In genomic region chr9:136481558-136481957, GRCh38 we compare ENCODE assay signal across 9 cellular contexts. TPM values are rescaled to one million over a fixed set of nuclear protein-coding genes. Genes with fewer than 3 reads are reported as not detected.
DNase-seq lines count a peak whose midpoint lies in the region; ATAC-seq, FAIRE-seq and TF ChIP-seq lines count a peak whose summit lies in the region.
"Had no signal": no experiment of that assay in that cellular context is flagged by ENCODE, and none has a peak within 500 bp of the region (broad histone marks: within the 10 kb centered on the region; RNA-seq: fewer than 3 reads in every experiment).

No MANE protein-coding gene starts in this region.

- no peaks in the 10 kb centered on the region for H3K9me3 Mint-ChIP-seq in activated naive CD4-positive, alpha-beta T cell treated with anti-CD3 and anti-CD28 coated beads for 36 hours
- H3K9me3 Mint-ChIP-seq in activated naive CD8-positive, alpha-beta T cell treated with anti-CD3 and anti-CD28 coated beads, Interleukin-2, amount 10 ng/mL, durations not matched to agents 7 days and 5 days, result no peaks in the 10 kb centered on the region

- CTCF ChIA-PET in activated naive CD4-positive, alpha-beta T cell treated with anti-CD3 and anti-CD28 coated beads for 36 hours (lab: Charles Lee), result no interaction called here
- CTCF ChIA-PET in HepG2 (lab: Yijun Ruan, JAX; ENCODE audit: low intra/inter-chr PET ratio, low total read pairs), result no interaction called here

- ATAC-seq in activated naive CD8-positive, alpha-beta T cell treated with anti-CD3 and anti-CD28 coated beads, Interleukin-2, amount 10 ng/mL, durations not matched to agents 7 days and 5 days (ENCODE audit: low read depth), result peak; percentile 3
- ATAC-seq in HepG2, result no peak
- no peak for ATAC-seq in left colon
- no peak for ATAC-seq in HG03097 (IDR thresholded peaks at IDR 0.05; ENCODE audit: low FRiP score, unreplicated experiment)

- TF ChIP-seq CTCF in HepG2 (CRISPR knock-in tag; IDR thresholded peaks at IDR 0.05), result no peak
- TF ChIP-seq CTCF in transverse colon (IDR thresholded peaks at IDR 0.05), result no peak

- H3K36me3 Mint-ChIP-seq in activated naive CD4-positive, alpha-beta T cell treated with anti-CD3 and anti-CD28 coated beads for 36 hours (ENCODE audit: low read depth), result peaks cover 21% of the 10 kb centered on the region
- peaks cover 3% of the 10 kb centered on the region for H3K36me3 Mint-ChIP-seq in activated naive CD8-positive, alpha-beta T cell treated with anti-CD3 and anti-CD28 coated beads, Interleukin-2, amount 10 ng/mL, durations not matched to agents 7 days and 5 days

- intact Hi-C loops in activated naive CD4-positive, alpha-beta T cell treated with anti-CD3 and anti-CD28 coated beads for 36 hours (cut with micrococcal nuclease), result loop anchor here (5.0 to 10.0 kb wide), 2 partner anchors 574 to 763 kb away; partner anchors contain the start of genes CAMSAP1 and TUBB4B
- intact Hi-C loops in HepG2 (cut with micrococcal nuclease; ENCODE audit: unreplicated experiment) (no loop called here), transverse colon (cut with DNase I; ENCODE audit: low total_unique reads) (no loop called here), left colon (cut with DNase I, micrococcal nuclease) (no loop called here)

- DNase-seq in activated naive CD4-positive, alpha-beta T cell treated with anti-CD3 and anti-CD28 coated beads for 36 hours, result no peak
- no peak for DNase-seq in activated naive CD4-positive, alpha-beta T cell treated with Interleukin-2 at 50 U/mL for 16 hours
- no peak for DNase-seq in activated naive CD8-positive, alpha-beta T cell treated with anti-CD3 and anti-CD28 coated beads, Interleukin-2, amount 10 ng/mL, durations not matched to agents 7 days and 5 days
- DNase-seq in HepG2 (ENCODE audit: low spot score) (no peak), transverse colon (no peak), D341Med (ENCODE audit: low spot score) (no peak), left colon (no peak)
- DNase-seq: occipital lobe had no signal

- TF ChIP-seq POLR2A in HepG2 (IDR thresholded peaks at IDR 0.05; ENCODE audit: insufficient read depth in 1 of 2, low read depth in 2 of 2, low read length in 2 of 2) (0 out of 4 replicates have a peak, but pooled peaks of 1 of the 2 experiments have one; percentile 20), transverse colon (IDR thresholded peaks at IDR 0.05) (no peak)

- H3K79me2 ChIP-seq in HepG2 (ENCODE audit: insufficient read depth, low read length), result peaks cover 44% of the 10 kb centered on the region

- no peak overlapping the region for H2AFZ ChIP-seq in HepG2 (ENCODE audit: low read length)

- FAIRE-seq in HepG2 (lab: Jason Lieb, UNC), result peak; percentile 8

- no peak for TF ChIP-seq RAD21 in HepG2 (CRISPR knock-in tag; IDR thresholded peaks at IDR 0.05)

- H3K4me1 Mint-ChIP-seq in activated naive CD4-positive, alpha-beta T cell treated with anti-CD3 and anti-CD28 coated beads for 36 hours (ENCODE audit: low read depth), result peaks cover 38% of the 10 kb centered on the region
- H3K4me1 Mint-ChIP-seq in activated naive CD8-positive, alpha-beta T cell treated with anti-CD3 and anti-CD28 coated beads, Interleukin-2, amount 10 ng/mL, durations not matched to agents 7 days and 5 days, result peaks cover 25% of the 10 kb centered on the region

- H3K27me3 Mint-ChIP-seq in activated naive CD4-positive, alpha-beta T cell treated with anti-CD3 and anti-CD28 coated beads for 36 hours (ENCODE audit: low read depth), result no peaks in the 10 kb centered on the region
- H3K27me3 Mint-ChIP-seq in activated naive CD8-positive, alpha-beta T cell treated with anti-CD3 and anti-CD28 coated beads, Interleukin-2, amount 10 ng/mL, durations not matched to agents 7 days and 5 days, result no peaks in the 10 kb centered on the region

- no TSS peak for BruUV-seq in HepG2 (replicated peaks; lab: Mats Ljungman, UMichigan)

- H3K4me3 Mint-ChIP-seq in activated naive CD4-positive, alpha-beta T cell treated with anti-CD3 and anti-CD28 coated beads for 36 hours, result peak overlapping the region; percentile 99
- H3K4me3 Mint-ChIP-seq in activated naive CD8-positive, alpha-beta T cell treated with anti-CD3 and anti-CD28 coated beads, Interleukin-2, amount 10 ng/mL, durations not matched to agents 7 days and 5 days, result peak overlapping the region; percentile 82

- POLR2A ChIA-PET in activated naive CD8-positive, alpha-beta T cell treated with anti-CD3 and anti-CD28 coated beads, Interleukin-2, amount 10 ng/mL, durations not matched to agents 7 days and 5 days (lab: Charles Lee), result no interaction called here
- POLR2A ChIA-PET in HepG2 (lab: Yijun Ruan, JAX), result no interaction called here

- H3K4me3 ChIP-seq in HepG2 (replicated peaks in 1 of 3; ENCODE audit: insufficient read depth in 1 of 3, low read depth in 2 of 3, low read length in 3 of 3) (peak overlapping the region; percentile 74 to 98 (median 87)), transverse colon (peak overlapping the region in 3 of 4 donors; percentile 80 to 89 (median 86))

- H3K4me1 ChIP-seq in HepG2 (ENCODE audit: insufficient read depth, low read length) (peaks cover 42% of the 10 kb centered on the region), transverse colon (peaks cover 20 to 28% (median 21%) of the 10 kb centered on the region in 4 donors)

- peaks cover 1 to 6% of the 10 kb centered on the region in 2 experiments; a peak in 2 of 5 replicates for H3K27me3 ChIP-seq in HepG2 (ENCODE audit: control insufficient read depth in 1 of 2, insufficient read depth in 2 of 2, low read length in 2 of 2)
- H3K27me3 ChIP-seq in transverse colon, result no peaks in the 10 kb centered on the region

- H3K27ac Mint-ChIP-seq in activated naive CD4-positive, alpha-beta T cell treated with anti-CD3 and anti-CD28 coated beads for 36 hours, result peak overlapping the region; percentile 93
- peak overlapping the region; percentile 87 for H3K27ac Mint-ChIP-seq in activated naive CD8-positive, alpha-beta T cell treated with anti-CD3 and anti-CD28 coated beads, Interleukin-2, amount 10 ng/mL, durations not matched to agents 7 days and 5 days

- TF ChIP-seq EP300 in HepG2 (IDR thresholded peaks at IDR 0.05; ENCODE audit: low read depth in 2 of 2, low read length in 2 of 2) (no peak), HepG2 (CRISPR knock-in tag; IDR thresholded peaks at IDR 0.05; ENCODE audit: borderline replicate concordance) (no peak), transverse colon (IDR thresholded peaks at IDR 0.05; ENCODE audit: low read depth) (no peak)

- peak overlapping the region; percentile 94 for H3K4me2 ChIP-seq in HepG2 (ENCODE audit: low read depth, low read length)

- 23% methylated on average over 5 of the region's 5 CpGs for WGBS in HepG2 (ENCODE audit: low lambda C conversion rate)
- 35 to 46% methylated on average over 5 of the region's 5 CpGs for WGBS in transverse colon (ENCODE audit: low coverage in 1 of 2), 2 donors

- H3K36me3 ChIP-seq in HepG2 (replicated peaks in 1 of 2; ENCODE audit: control insufficient read depth in 1 of 2, insufficient read depth in 2 of 2, low read length in 2 of 2) (peaks cover 12 to 31% of the 10 kb centered on the region in 2 experiments; a peak in 4 of 5 replicates), transverse colon (peaks cover 0 to 14% (median 4%) of the 10 kb centered on the region in 4 donors)

- H3K9me3 ChIP-seq in HepG2 (ENCODE audit: low read length), result no peaks in the 10 kb centered on the region
- H3K9me3 ChIP-seq in transverse colon, result no peaks in the 10 kb centered on the region

- in situ Hi-C loops in HepG2 (cut with HindIII; ENCODE audit: extremely low pct_ligation_motif_present, low pct_unique_long_range_greater_than_20kb), result no loop called here
- in situ Hi-C loops in transverse colon (cut with MboI; ENCODE audit: low pct_ligation_motif_present in 1 of 4, low pct_unique_long_range_greater_than_20kb in 1 of 4, low sequenced_read_pairs in 3 of 4), result loop anchor here in 1 of 4 donors (10.0 kb wide), 1 partner anchor 153 kb away; no protein-coding TSS in a partner anchor

- H3K9ac ChIP-seq in HepG2 (ENCODE audit: insufficient read depth, low read depth, low read length), result peak overlapping the region; percentile 99

- peak overlapping the region; percentile 92 for H3K27ac ChIP-seq in HepG2 (ENCODE audit: extremely low read length, insufficient read depth, low read length)
- H3K27ac ChIP-seq in transverse colon, result peak overlapping the region; percentile 97 to 100 (median 100)

- H4K20me1 ChIP-seq in HepG2 (ENCODE audit: insufficient read depth, low read length), result peaks cover 47% of the 10 kb centered on the region

RNA-seq across cellular contexts. Expression of gene SEC16A, which starts 1.3 kb away (rescaled TPM):
- total RNA-seq in activated naive CD4-positive, alpha-beta T cell treated with anti-CD3 and anti-CD28 coated beads for 36 hours, result 10 to 100 TPM; 44.1 to 47.3 TPM
- total RNA-seq in activated naive CD8-positive, alpha-beta T cell treated with anti-CD3 and anti-CD28 coated beads, Interleukin-2, amount 10 ng/mL, durations not matched to agents 7 days and 5 days, result 10 to 100 TPM; 88.0 to 90.2 TPM
- total RNA-seq in HepG2 (2016; rRNA removed; fragmentation: Illumina TruSeq; extraction: Trizol) (15.9 and 27.7 TPM in 2 replicates), transverse colon (10 to 100 TPM; 54.1 to 75.9 (median 65.8) TPM), left colon (10 to 100 TPM; 64.2 to 82.4 TPM)
- 3.9 TPM in 2 replicates for total RNA-seq in HepG2 (2016; cell fraction: cytosol; rRNA removed; fragmentation: Illumina TruSeq; extraction: Trizol; ENCODE audit: low read depth)
- total RNA-seq in HepG2 (2016; cell fraction: insoluble cytoplasmic fraction; rRNA removed; fragmentation: Illumina TruSeq; extraction: Trizol), result 15.7 and 21.0 TPM in 2 replicates
- total RNA-seq in HepG2 (2016; cell fraction: membrane; rRNA removed; fragmentation: Illumina TruSeq; extraction: Trizol), result 12.2 and 12.3 TPM in 2 replicates
- 25.4 and 28.9 TPM in 2 replicates for total RNA-seq in HepG2 (2016; cell fraction: nucleus; rRNA removed; fragmentation: Illumina TruSeq; extraction: Trizol)
- 17.9 and 18.9 TPM in 2 replicates for polyA plus RNA-seq in HepG2 (2011; rRNA removed)
- 12.7 and 13.2 TPM in 2 replicates for polyA plus RNA-seq in HepG2 (2011; cell fraction: cytosol; rRNA removed)
- 71.0 and 81.7 TPM in 2 replicates for polyA plus RNA-seq in HepG2 (2011; cell fraction: nucleus; rRNA removed)
- 26.1 and 28.5 TPM in 2 replicates for polyA plus RNA-seq in HepG2 (2012)
- polyA plus RNA-seq in HepG2 (2016; cell fraction: cytosol; fragmentation: Illumina TruSeq; extraction: Trizol; ENCODE audit: low read depth), result 2.6 and 3.4 TPM in 2 replicates
- polyA plus RNA-seq in HepG2 (2016; cell fraction: insoluble cytoplasmic fraction; fragmentation: Illumina TruSeq; extraction: Trizol; ENCODE audit: low read depth), result 29.5 and 38.6 TPM in 2 replicates
- 7.1 and 8.4 TPM in 2 replicates for polyA plus RNA-seq in HepG2 (2016; cell fraction: membrane; fragmentation: Illumina TruSeq; extraction: Trizol; ENCODE audit: low read depth)
- 72.9 and 74.4 TPM in 2 replicates for polyA plus RNA-seq in HepG2 (2016; cell fraction: nucleus; fragmentation: Illumina TruSeq; extraction: Trizol; ENCODE audit: insufficient read depth, low read depth)
- polyA minus RNA-seq in HepG2 (2011; rRNA and poly(A)+ RNA removed; ENCODE audit: low replicate concordance), result 29.0 and 33.5 TPM in 2 replicates
- polyA minus RNA-seq in HepG2 (2011; cell fraction: cytosol; rRNA and poly(A)+ RNA removed), result 27.1 and 28.7 TPM in 2 replicates
- 24.8 and 24.9 TPM in 2 replicates for polyA minus RNA-seq in HepG2 (2011; cell fraction: nucleus; rRNA and poly(A)+ RNA removed)

RNA-seq across cellular contexts. Expression of gene INPP5E, which starts 41.9 kb away (rescaled TPM):
- total RNA-seq in activated naive CD4-positive, alpha-beta T cell treated with anti-CD3 and anti-CD28 coated beads for 36 hours, result 10 to 100 TPM; 13.9 to 14.8 TPM
- 10 to 100 TPM; 22.8 to 23.0 TPM for total RNA-seq in activated naive CD8-positive, alpha-beta T cell treated with anti-CD3 and anti-CD28 coated beads, Interleukin-2, amount 10 ng/mL, durations not matched to agents 7 days and 5 days
- total RNA-seq in HepG2 (2016; rRNA removed; fragmentation: Illumina TruSeq; extraction: Trizol) (3.0 and 5.5 TPM in 2 replicates), transverse colon (10 to 100 TPM; 12.5 to 57.5 (median 18.3) TPM), left colon (10 to 100 TPM; 10.5 to 11.0 TPM)
- total RNA-seq in HepG2 (2016; cell fraction: cytosol; rRNA removed; fragmentation: Illumina TruSeq; extraction: Trizol; ENCODE audit: low read depth), result 0.91 and 1.3 TPM in 2 replicates
- 2.7 and 5.4 TPM in 2 replicates for total RNA-seq in HepG2 (2016; cell fraction: insoluble cytoplasmic fraction; rRNA removed; fragmentation: Illumina TruSeq; extraction: Trizol)
- 3.3 and 3.4 TPM in 2 replicates for total RNA-seq in HepG2 (2016; cell fraction: membrane; rRNA removed; fragmentation: Illumina TruSeq; extraction: Trizol)
- total RNA-seq in HepG2 (2016; cell fraction: nucleus; rRNA removed; fragmentation: Illumina TruSeq; extraction: Trizol), result 5.6 and 6.0 TPM in 2 replicates
- polyA plus RNA-seq in HepG2 (2011; rRNA removed), result 5.5 and 7.5 TPM in 2 replicates
- 3.2 and 4.1 TPM in 2 replicates for polyA plus RNA-seq in HepG2 (2011; cell fraction: cytosol; rRNA removed)
- polyA plus RNA-seq in HepG2 (2011; cell fraction: nucleus; rRNA removed), result 45.5 and 51.1 TPM in 2 replicates
- 3.7 and 5.4 TPM in 2 replicates for polyA plus RNA-seq in HepG2 (2012)
- 0.89 and 1.0 TPM in 2 replicates for polyA plus RNA-seq in HepG2 (2016; cell fraction: cytosol; fragmentation: Illumina TruSeq; extraction: Trizol; ENCODE audit: low read depth)
- 4.0 and 5.3 TPM in 2 replicates for polyA plus RNA-seq in HepG2 (2016; cell fraction: insoluble cytoplasmic fraction; fragmentation: Illumina TruSeq; extraction: Trizol; ENCODE audit: low read depth)
- 2.6 and 3.1 TPM in 2 replicates for polyA plus RNA-seq in HepG2 (2016; cell fraction: membrane; fragmentation: Illumina TruSeq; extraction: Trizol; ENCODE audit: low read depth)
- 22.1 and 22.8 TPM in 2 replicates for polyA plus RNA-seq in HepG2 (2016; cell fraction: nucleus; fragmentation: Illumina TruSeq; extraction: Trizol; ENCODE audit: insufficient read depth, low read depth)
- polyA minus RNA-seq in HepG2 (2011; rRNA and poly(A)+ RNA removed; ENCODE audit: low replicate concordance), result 5.4 and 5.9 TPM in 2 replicates
- polyA minus RNA-seq in HepG2 (2011; cell fraction: cytosol; rRNA and poly(A)+ RNA removed), result 2.7 and 3.1 TPM in 2 replicates
- polyA minus RNA-seq in HepG2 (2011; cell fraction: nucleus; rRNA and poly(A)+ RNA removed), result 5.8 and 7.5 TPM in 2 replicates
